Comparison of ENCODE assay signal across 13 cellular contexts in genomic region chr12:32413412-32413811, GRCh38. TPM values are rescaled to one million over a fixed set of nuclear protein-coding genes. Genes with fewer than 3 reads are reported as not detected.
DNase-seq lines count a peak whose midpoint lies in the region; ATAC-seq and TF ChIP-seq lines count a peak whose summit lies in the region.
"Had no signal": no experiment of that assay in that cellular context is flagged by ENCODE, and none has a peak within 500 bp of the region (broad histone marks: within the 10 kb centered on the region; RNA-seq: fewer than 3 reads in every experiment).

No MANE protein-coding gene starts in this region.

- CTCF ChIA-PET in WTC11 (lab: Charles Lee), result no interaction called here

- H3K27me3 Mint-ChIP-seq in WTC11 (ENCODE audit: low read depth), result no peaks in the 10 kb centered on the region

- TF ChIP-seq CTCF in WTC11 (IDR thresholded peaks at IDR 0.05) (no peak), GM20000 (IDR thresholded peaks at IDR 0.05; ENCODE audit: extremely low read depth, missing control alignments) (no peak)

- peaks cover 9% of the 10 kb centered on the region for H3K36me3 Mint-ChIP-seq in WTC11
- H3K36me3 Mint-ChIP-seq: CD14-positive monocyte; CD4-positive, alpha-beta memory T cell had no signal

- no peak overlapping the region for H3K4me3 Mint-ChIP-seq in WTC11
- H3K4me3 Mint-ChIP-seq: CD14-positive monocyte; CD4-positive, alpha-beta memory T cell had no signal

- H3K4me1 Mint-ChIP-seq in WTC11, result peaks cover 52% of the 10 kb centered on the region
- H3K4me1 Mint-ChIP-seq: CD4-positive, alpha-beta memory T cell had no signal

- POLR2A ChIA-PET in WTC11 (lab: Charles Lee), result no interaction called here

- no peaks in the 10 kb centered on the region for H3K9me3 Mint-ChIP-seq in WTC11

- ATAC-seq in WTC11 (no peak), left lobe of liver (peak; percentile 57), GM19324 (IDR thresholded peaks at IDR 0.05; ENCODE audit: low FRiP score, unreplicated experiment) (no peak), GM19035 (IDR thresholded peaks at IDR 0.05; ENCODE audit: unreplicated experiment) (no peak)

- DNase-seq in NCI-H2227 (lab: John Stamatoyannopoulos, UW; ENCODE audit: unreplicated experiment) (peak; percentile 16), NCI-H2227 treated with DMSO at 0.1 percent for 48 hours (lab: John Stamatoyannopoulos, UW) (no peak), WTC11 (ENCODE audit: low spot score) (no peak), left lobe of liver (ENCODE audit: low spot score) (no peak), GM20000 (ENCODE audit: low spot score) (no peak)
- DNase-seq: 8988T; CD4-positive, alpha-beta memory T cell; DMS79; GDM1; GM23248 had no signal

- peak overlapping the region; percentile 42; the same call in 1 of the 2 replicates for H3K27ac Mint-ChIP-seq in WTC11
- H3K27ac Mint-ChIP-seq: CD14-positive monocyte; CD4-positive, alpha-beta memory T cell had no signal

TF ChIP-seq in WTC11, 78 proteins besides CTCF, POLR2A, EP300 and RAD21:
- TF ChIP-seq NFE2L1 (CRISPR knock-in tag; IDR thresholded peaks at IDR 0.05) (no peak), ZNF317 (CRISPR knock-in tag; IDR thresholded peaks at IDR 0.05; ENCODE audit: borderline replicate concordance, low read depth) (no peak), MLX (CRISPR knock-in tag; IDR thresholded peaks at IDR 0.05) (no peak), OVOL2 (CRISPR knock-in tag; IDR thresholded peaks at IDR 0.05; ENCODE audit: borderline replicate concordance) (no peak), SMAD3 (CRISPR knock-in tag; IDR thresholded peaks at IDR 0.05; ENCODE audit: borderline replicate concordance) (no peak), GABPB1 (CRISPR knock-in tag; IDR thresholded peaks at IDR 0.05) (no peak), IRF1 (CRISPR knock-in tag; IDR thresholded peaks at IDR 0.05) (no peak), JUN (CRISPR knock-in tag; IDR thresholded peaks at IDR 0.05) (no peak), IRF2 (CRISPR knock-in tag; IDR thresholded peaks at IDR 0.05; ENCODE audit: borderline replicate concordance, low read depth) (no peak), ZNF423 (CRISPR knock-in tag; IDR thresholded peaks at IDR 0.05) (no peak), SOX15 (CRISPR knock-in tag; IDR thresholded peaks at IDR 0.05) (no peak), ZNF121 (CRISPR knock-in tag; IDR thresholded peaks at IDR 0.05) (no peak), ZNF396 (CRISPR knock-in tag; IDR thresholded peaks at IDR 0.05; ENCODE audit: borderline replicate concordance) (no peak), MYBL2 (CRISPR knock-in tag; IDR thresholded peaks at IDR 0.05) (no peak), ZNF425 (CRISPR knock-in tag; conservative IDR thresholded peaks at IDR 0.05) (no peak), NR2C2 (CRISPR knock-in tag; IDR thresholded peaks at IDR 0.05) (no peak)
- TF ChIP-seq, protein P1, sequence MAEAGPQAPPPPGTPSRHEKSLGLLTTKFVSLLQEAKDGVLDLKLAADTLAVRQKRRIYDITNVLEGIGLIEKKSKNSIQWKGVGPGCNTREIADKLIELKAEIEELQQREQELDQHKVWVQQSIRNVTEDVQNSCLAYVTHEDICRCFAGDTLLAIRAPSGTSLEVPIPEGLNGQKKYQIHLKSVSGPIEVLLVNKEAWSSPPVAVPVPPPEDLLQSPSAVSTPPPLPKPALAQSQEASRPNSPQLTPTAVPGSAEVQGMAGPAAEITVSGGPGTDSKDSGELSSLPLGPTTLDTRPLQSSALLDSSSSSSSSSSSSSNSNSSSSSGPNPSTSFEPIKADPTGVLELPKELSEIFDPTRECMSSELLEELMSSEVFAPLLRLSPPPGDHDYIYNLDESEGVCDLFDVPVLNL (CRISPR knock-in tag; IDR thresholded peaks at IDR 0.05; ENCODE audit: borderline replicate concordance, low read depth), result no peak
- TF ChIP-seq, protein P2, sequence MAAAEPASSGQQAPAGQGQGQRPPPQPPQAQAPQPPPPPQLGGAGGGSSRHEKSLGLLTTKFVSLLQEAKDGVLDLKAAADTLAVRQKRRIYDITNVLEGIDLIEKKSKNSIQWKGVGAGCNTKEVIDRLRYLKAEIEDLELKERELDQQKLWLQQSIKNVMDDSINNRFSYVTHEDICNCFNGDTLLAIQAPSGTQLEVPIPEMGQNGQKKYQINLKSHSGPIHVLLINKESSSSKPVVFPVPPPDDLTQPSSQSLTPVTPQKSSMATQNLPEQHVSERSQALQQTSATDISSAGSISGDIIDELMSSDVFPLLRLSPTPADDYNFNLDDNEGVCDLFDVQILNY (CRISPR knock-in tag; IDR thresholded peaks at IDR 0.05), result no peak
- TF ChIP-seq, protein P3, sequence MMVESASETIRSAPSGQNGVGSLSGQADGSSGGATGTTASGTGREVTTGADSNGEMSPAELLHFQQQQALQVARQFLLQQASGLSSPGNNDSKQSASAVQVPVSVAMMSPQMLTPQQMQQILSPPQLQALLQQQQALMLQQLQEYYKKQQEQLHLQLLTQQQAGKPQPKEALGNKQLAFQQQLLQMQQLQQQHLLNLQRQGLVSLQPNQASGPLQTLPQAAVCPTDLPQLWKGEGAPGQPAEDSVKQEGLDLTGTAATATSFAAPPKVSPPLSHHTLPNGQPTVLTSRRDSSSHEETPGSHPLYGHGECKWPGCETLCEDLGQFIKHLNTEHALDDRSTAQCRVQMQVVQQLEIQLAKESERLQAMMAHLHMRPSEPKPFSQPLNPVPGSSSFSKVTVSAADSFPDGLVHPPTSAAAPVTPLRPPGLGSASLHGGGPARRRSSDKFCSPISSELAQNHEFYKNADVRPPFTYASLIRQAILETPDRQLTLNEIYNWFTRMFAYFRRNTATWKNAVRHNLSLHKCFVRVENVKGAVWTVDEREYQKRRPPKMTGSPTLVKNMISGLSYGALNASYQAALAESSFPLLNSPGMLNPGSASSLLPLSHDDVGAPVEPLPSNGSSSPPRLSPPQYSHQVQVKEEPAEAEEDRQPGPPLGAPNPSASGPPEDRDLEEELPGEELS (CRISPR knock-in tag; IDR thresholded peaks at IDR 0.05), result no peak

RNA-seq across cellular contexts. Expression of gene FGD4, which starts 14.1 kb away (rescaled TPM):
- total RNA-seq in WTC11 (2021) (32.8 to 39.7 TPM (median 35.7 TPM) in 3 replicates), left lobe of liver (21.6 TPM)
